ENCODE assay signal across 8 cellular contexts in genomic region chr14:59126714-59127436, GRCh38.
DNase-seq lines count a peak whose midpoint lies in the region; ATAC-seq and TF ChIP-seq lines count a peak whose summit lies in the region.

No MANE protein-coding gene starts in this region.

- no peak overlapping the region for H3K4me3 Mint-ChIP-seq in activated T-helper 1 cell treated with anti-CD3 and anti-CD28 coated beads, Interleukin-12 subunit alpha, Interleukin-12 subunit beta, Interleukin-2, Interleukin-4 antibody, amounts not matched to agents 30 ng/mL and 10 ng/mL and 1 ng/mL, durations not matched to agents 14 hours and 24 hours and 36 hours

- H3K9me3 ChIP-seq in prostate gland = no peaks in the 10 kb centered on the region

- H3K4me3 ChIP-seq in AG09309 (ENCODE audit: control insufficient read depth, low read depth, low read length) = no peak overlapping the region
- no peak overlapping the region for H3K4me3 ChIP-seq in GM12864 (ENCODE audit: low read depth, low read length)
- H3K4me3 ChIP-seq in prostate gland = no peak overlapping the region

- no peak overlapping the region for H3K27ac ChIP-seq in prostate gland

- H3K27me3 Mint-ChIP-seq in activated T-helper 1 cell treated with anti-CD3 and anti-CD28 coated beads, Interleukin-12 subunit alpha, Interleukin-12 subunit beta, Interleukin-2, Interleukin-4 antibody, amounts not matched to agents 30 ng/mL and 10 ng/mL and 1 ng/mL, durations not matched to agents 14 hours and 24 hours and 36 hours (ENCODE audit: insufficient read depth) = peaks cover 2% of the 10 kb centered on the region

- no peaks in the 10 kb centered on the region for H3K4me1 ChIP-seq in prostate gland (replicated peaks)

- DNase-seq in AG09309 (ENCODE audit: low read depth) = no peak
- DNase-seq in GM12864 (ENCODE audit: low read depth) = peak; percentile 33
- DNase-seq in NCI-H460 (ENCODE audit: extremely low read depth, low read depth) = peak; percentile 65
- DNase-seq in activated T-helper 1 cell treated with anti-CD3 and anti-CD28 coated beads, Interleukin-12 subunit alpha, Interleukin-12 subunit beta, Interleukin-2, Interleukin-4 antibody, amounts not matched to agents 30 ng/mL and 10 ng/mL and 1 ng/mL, durations not matched to agents 14 hours and 24 hours and 36 hours (ENCODE audit: low spot score) = peak; percentile 1
- no peak for DNase-seq in Right ventricle myocardium superior
- DNase-seq in prostate gland (ENCODE audit: low spot score) = peak; percentile 33

- peak; percentile 65 for TF ChIP-seq CTCF in AG09309 (IDR thresholded peaks at IDR 0.05; ENCODE audit: control insufficient read depth, insufficient read depth, low read depth, low read length, missing control alignments)
- peak; percentile 55 for TF ChIP-seq CTCF in GM12864 (IDR thresholded peaks at IDR 0.05; ENCODE audit: low read depth, low read length, missing control alignments)
- TF ChIP-seq CTCF in prostate gland (IDR thresholded peaks at IDR 0.05) = peak; percentile 37 to 87 (median 82)

- TF ChIP-seq POLR2A in prostate gland (IDR thresholded peaks at IDR 0.05) = no peak

- WGBS in prostate gland = 41% methylated on average over 4 of the region's 4 CpGs

- no peaks in the 10 kb centered on the region for H3K9me3 Mint-ChIP-seq in activated T-helper 1 cell treated with anti-CD3 and anti-CD28 coated beads, Interleukin-12 subunit alpha, Interleukin-12 subunit beta, Interleukin-2, Interleukin-4 antibody, amounts not matched to agents 30 ng/mL and 10 ng/mL and 1 ng/mL, durations not matched to agents 14 hours and 24 hours and 36 hours

- no peaks in the 10 kb centered on the region for H3K36me3 ChIP-seq in prostate gland

- H3K36me3 Mint-ChIP-seq in activated T-helper 1 cell treated with anti-CD3 and anti-CD28 coated beads, Interleukin-12 subunit alpha, Interleukin-12 subunit beta, Interleukin-2, Interleukin-4 antibody, amounts not matched to agents 30 ng/mL and 10 ng/mL and 1 ng/mL, durations not matched to agents 14 hours and 24 hours and 36 hours (ENCODE audit: low read depth) = no peaks in the 10 kb centered on the region

- ATAC-seq in HG03103 (IDR thresholded peaks at IDR 0.05; ENCODE audit: low read depth, unreplicated experiment) (peak; percentile 63), Right ventricle myocardium superior (ENCODE audit: poor library complexity) (peak; percentile 91), GM21447 (IDR thresholded peaks at IDR 0.05; ENCODE audit: unreplicated experiment) (no peak)

- H3K27me3 ChIP-seq in prostate gland (replicated peaks; ENCODE audit: insufficient read depth) = no peaks in the 10 kb centered on the region

- no peaks in the 10 kb centered on the region for H3K4me1 Mint-ChIP-seq in activated T-helper 1 cell treated with anti-CD3 and anti-CD28 coated beads, Interleukin-12 subunit alpha, Interleukin-12 subunit beta, Interleukin-2, Interleukin-4 antibody, amounts not matched to agents 30 ng/mL and 10 ng/mL and 1 ng/mL, durations not matched to agents 14 hours and 24 hours and 36 hours (ENCODE audit: low read depth)

- H3K27ac Mint-ChIP-seq in activated T-helper 1 cell treated with anti-CD3 and anti-CD28 coated beads, Interleukin-12 subunit alpha, Interleukin-12 subunit beta, Interleukin-2, Interleukin-4 antibody, amounts not matched to agents 30 ng/mL and 10 ng/mL and 1 ng/mL, durations not matched to agents 14 hours and 24 hours and 36 hours = no peak overlapping the region

- intact Hi-C loops in activated T-helper 1 cell treated with anti-CD3 and anti-CD28 coated beads, Interleukin-12 subunit alpha, Interleukin-12 subunit beta, Interleukin-2, Interleukin-4 antibody, amounts not matched to agents 30 ng/mL and 10 ng/mL and 1 ng/mL, durations not matched to agents 14 hours and 24 hours and 36 hours (cut with micrococcal nuclease) = loop anchor here (1.0 to 5.0 kb wide), 4 partner anchors 60 to 1055 kb away; partner anchors contain the start of genes CCDC175 and DAAM1
- intact Hi-C loops in Right ventricle myocardium superior (cut with DNase I) (loop anchor here (2.0 kb wide), 1 partner anchor 318 kb away; no protein-coding TSS in a partner anchor), prostate gland (cut with DNase I) (loop anchor here (1.0 to 10.0 kb wide), 2 partner anchors 317 to 448 kb away; partner anchors contain the start of gene CCDC175)

Comparison
In these comparisons a context has a peak if more than half of its experiments do, and no peak if none do; other contexts are left out.
1. DNase-seq: peak in GM12864 (single experiment), NCI-H460 (single experiment), activated T-helper 1 cell treated with anti-CD3 and anti-CD28 coated beads, Interleukin-12 subunit alpha, Interleukin-12 subunit beta, Interleukin-2, Interleukin-4 antibody, amounts not matched to agents 30 ng/mL and 10 ng/mL and 1 ng/mL, durations not matched to agents 14 hours and 24 hours and 36 hours (single experiment) and prostate gland (single experiment); none in AG09309 (single experiment) and Right ventricle myocardium superior (single experiment).
2. Peak in every context shown above with its lines, with median percentiles within 50 percentile points of each other: CTCF ChIP-seq.